ENCODE assay signal across 8 cellular contexts in genomic region chr12:26124491-26125450, GRCh38. TPM values are rescaled to one million over a fixed set of nuclear protein-coding genes. Genes with fewer than 3 reads are reported as not detected.
DNase-seq lines count a peak whose midpoint lies in the region; ATAC-seq and TF ChIP-seq lines count a peak whose summit lies in the region.

BHLHE41 (minus strand) TSS chr12:26125037; CDS start chr12:26124779, 258 bp downstream.

- no peaks in the 10 kb centered on the region for H3K9me2 ChIP-seq in OCI-LY1 (ENCODE audit: low read depth, low read length)

- no peak within 1 kb of the TSS for H3K9ac ChIP-seq in OCI-LY1 (ENCODE audit: low read length)
- H3K9ac ChIP-seq in mammary epithelial cell (ENCODE audit: insufficient read depth, low read length), result peak within 1 kb of the TSS; percentile 96

- BruUV-seq in mammary epithelial cell (replicated peaks; lab: Mats Ljungman, UMichigan), result TSS peak; percentile 61

- H2AFZ ChIP-seq in OCI-LY1 (ENCODE audit: low read length), result no peak within 1 kb of the TSS
- peak within 1 kb of the TSS; percentile 90 for H2AFZ ChIP-seq in mammary epithelial cell (ENCODE audit: low read depth, low read length)

- CTCF ChIA-PET in mammary epithelial cell (lab: Charles Lee; ENCODE audit: low non-redundant PET), result interaction anchor here (0.7 kb wide), 2 partner anchors 27 to 174 kb away, joined by 3 to 5 read pairs; no protein-coding TSS in a partner anchor

- H3K4me3 ChIP-seq in OCI-LY1 (ENCODE audit: low read depth, low read length, poor library complexity, severe bottlenecking) (peak within 1 kb of the TSS; percentile 53), mammary epithelial cell (replicated peaks in 1 of 3; ENCODE audit: insufficient read depth in 1 of 3, low read depth in 2 of 3, low read length in 3 of 3) (peak within 1 kb of the TSS; percentile 63 to 90 (median 88))

- H4K20me1 ChIP-seq in OCI-LY1 (ENCODE audit: insufficient read depth, low read length), result no peaks in the 10 kb centered on the region
- H4K20me1 ChIP-seq in mammary epithelial cell (ENCODE audit: insufficient read depth, low read length), result no peaks in the 10 kb centered on the region

- H3K27me3 ChIP-seq in OCI-LY1 (ENCODE audit: insufficient read depth, low read length), result peaks cover 4% of the 10 kb centered on the region; the same call in 1 of the 2 replicates
- H3K27me3 ChIP-seq in mammary epithelial cell (ENCODE audit: insufficient read depth, low read length), result no peaks in the 10 kb centered on the region

- H3K79me2 ChIP-seq in OCI-LY1 (ENCODE audit: insufficient read depth, low read length) (no peaks in the 10 kb centered on the region), mammary epithelial cell (ENCODE audit: insufficient read depth, low read length) (peaks cover 38% of the 10 kb centered on the region)

- peak; percentile 73 for ATAC-seq in sciatic nerve
- ATAC-seq in GM21737 (IDR thresholded peaks at IDR 0.05; ENCODE audit: unreplicated experiment), result no peak

- H3K4me1 ChIP-seq in OCI-LY1 (ENCODE audit: insufficient read depth, low read length, severe bottlenecking) (peaks cover 32% of the 10 kb centered on the region), mammary epithelial cell (ENCODE audit: insufficient read depth, low read length) (peaks cover 41% of the 10 kb centered on the region)

- DNase-seq in stimulated activated CD4-positive, alpha-beta T cell treated with anti-CD3 and anti-CD28 coated beads, Interleukin-15, amount 100 ng/mL, for 24 hours, result peak; percentile 20
- no peak for DNase-seq in stimulated activated CD4-positive, alpha-beta T cell treated with anti-CD3 and anti-CD28 coated beads, Interleukin-2, amount 100 ng/mL, for 48 hours
- DNase-seq in mammary epithelial cell (peak; percentile 83), iPS-NIHi7 (ENCODE audit: extremely low spot score) (peak; percentile 63), sciatic nerve (ENCODE audit: low spot score) (peak; percentile 89), OCI-M2 (lab: John Stamatoyannopoulos, UW; ENCODE audit: unreplicated experiment) (no peak)

- TF ChIP-seq CTCF in OCI-LY1 (IDR thresholded peaks at IDR 0.05; ENCODE audit: low read length) (no peak), mammary epithelial cell (conservative IDR thresholded peaks at IDR 0.05 in 1 of 2, IDR thresholded peaks at IDR 0.05 in 1 of 2; ENCODE audit: extremely low read depth in 1 of 2, insufficient read depth in 1 of 2, low read depth in 1 of 2, low read length in 2 of 2) (no peak)

- 3% methylated on average over 19 of the region's 55 CpGs for WGBS in mammary epithelial cell (ENCODE audit: low coverage, missing lambda C conversion rate)

- dilution Hi-C loops in mammary epithelial cell (cut with HindIII; ENCODE audit: low sequenced_read_pairs), result loop anchor here (5.0 to 10.0 kb wide), 2 partner anchors 120 to 163 kb away; no protein-coding TSS in a partner anchor

- intact Hi-C loops in mammary epithelial cell (cut with micrococcal nuclease), result loop anchor here (1.0 to 10.0 kb wide), 5 partner anchors 63 to 710 kb away; partner anchors contain the start of gene ITPR2
- intact Hi-C loops in sciatic nerve (cut with DNase I), result loop anchor here (5.0 kb wide), 1 partner anchor 73 kb away; the partner anchor contains the start of gene SSPN

- no peaks in the 10 kb centered on the region for H3K9me3 ChIP-seq in OCI-LY1 (ENCODE audit: low read length)
- no peaks in the 10 kb centered on the region for H3K9me3 ChIP-seq in mammary epithelial cell (replicated peaks; ENCODE audit: insufficient read depth, low read length)

- H3K36me3 ChIP-seq in OCI-LY1 (ENCODE audit: insufficient read depth, low read length) (no peaks in the 10 kb centered on the region), mammary epithelial cell (ENCODE audit: insufficient read depth, low read length) (no peaks in the 10 kb centered on the region)

- H3K4me2 ChIP-seq in OCI-LY1 (ENCODE audit: low read length) (peak within 1 kb of the TSS; percentile 74), mammary epithelial cell (ENCODE audit: insufficient read depth, low read depth, low read length) (peak within 1 kb of the TSS; percentile 99)

- H3K27ac ChIP-seq in OCI-LY1 (ENCODE audit: low read depth, low read length, poor library complexity, severe bottlenecking) (no peak within 1 kb of the TSS), mammary epithelial cell (ENCODE audit: insufficient read depth, low read depth, low read length) (peak within 1 kb of the TSS; percentile 94)

- no peaks in the 10 kb centered on the region for H3F3A ChIP-seq in OCI-LY1 (ENCODE audit: insufficient read depth, low read length)

- in situ Hi-C loops in mammary epithelial cell (cut with MboI; ENCODE audit: low sequenced_read_pairs in 2 of 2), result loop anchor here in 1 of 2 donors (10.0 to 25.0 kb wide), 2 partner anchors 170 to 513 kb away; no protein-coding TSS in a partner anchor

RNA-seq across cellular contexts. Expression of gene BHLHE41, which starts in this region (rescaled TPM):
- 10 to 100 TPM; 18.1 to 19.2 TPM for total RNA-seq in mammary epithelial cell
- 24.6 TPM for polyA plus RNA-seq in mammary epithelial cell
- polyA minus RNA-seq in mammary epithelial cell, result 117 TPM
- total RNA-seq in sciatic nerve, result 64.4 TPM

Comparison
In these comparisons a context has a peak if more than half of its experiments do, and no peak if none do; other contexts are left out.
1. DNase-seq: peak in stimulated activated CD4-positive, alpha-beta T cell treated with anti-CD3 and anti-CD28 coated beads, Interleukin-15, amount 100 ng/mL, for 24 hours (single experiment), mammary epithelial cell (single experiment), iPS-NIHi7 (single experiment) and sciatic nerve (single experiment); none in stimulated activated CD4-positive, alpha-beta T cell treated with anti-CD3 and anti-CD28 coated beads, Interleukin-2, amount 100 ng/mL, for 48 hours (0 of 2) and OCI-M2 (single experiment).